Comparison of ENCODE assay signal across 10 cellular contexts in genomic region chr18:24491882-24492281, GRCh38. TPM values are rescaled to one million over a fixed set of nuclear protein-coding genes. Genes with fewer than 3 reads are reported as not detected.
DNase-seq lines count a peak whose midpoint lies in the region; ATAC-seq and TF ChIP-seq lines count a peak whose summit lies in the region.
"Had no signal": no experiment of that assay in that cellular context is flagged by ENCODE, and none has a peak within 500 bp of the region (broad histone marks: within the 10 kb centered on the region; RNA-seq: fewer than 3 reads in every experiment).

No MANE protein-coding gene starts in this region.

- peak; percentile 6 to 13 for DNase-seq in activated T-cell treated with anti-CD3 and anti-CD28 coated beads, Interleukin-2, amount 50 U/mL, for 72 hours
- no peak for DNase-seq in activated T-cell treated with anti-CD3 and anti-CD28 coated beads for 4 hours
- DNase-seq in Karpas-422 = peak; percentile 49
- peak; percentile 17 for DNase-seq in stimulated activated naive B cell treated with anti-CD40 and anti-IgM and Interleukin-4, amounts not matched to agents 10 μg/mL and 1 μg/mL and 100 μg/mL, for 72 hours
- no peak for DNase-seq in suprapubic skin (ENCODE audit: low spot score in 2 of 2)
- no peak for DNase-seq in tibial nerve (ENCODE audit: low spot score in 2 of 2)
- DNase-seq in Ammon's horn (ENCODE audit: low spot score) = no peak
- DNase-seq: stimulated activated CD4-positive, alpha-beta T cell treated with anti-CD3 and anti-CD28 coated beads, Interleukin-4, amount 100 ng/mL, for 1 hour had no signal

- no peaks in the 10 kb centered on the region for H4K20me1 ChIP-seq in Karpas-422 (ENCODE audit: insufficient read depth, low read depth, low read length)

- H3K9me3 Mint-ChIP-seq in activated T-cell treated with anti-CD3 and anti-CD28 coated beads, Interleukin-2, amount 50 U/mL, for 72 hours = no peaks in the 10 kb centered on the region
- peaks cover 0 to 2% of the 10 kb centered on the region in 2 donors for H3K9me3 Mint-ChIP-seq in stimulated activated naive B cell treated with anti-CD40 and anti-IgM and Interleukin-4, amounts not matched to agents 10 μg/mL and 1 μg/mL and 100 μg/mL, for 72 hours

- H3K36me3 ChIP-seq in Karpas-422 (ENCODE audit: insufficient read depth, low read length) = no peaks in the 10 kb centered on the region
- no peaks in the 10 kb centered on the region for H3K36me3 ChIP-seq in suprapubic skin
- H3K36me3 ChIP-seq in tibial nerve = no peaks in the 10 kb centered on the region

- H2AFZ ChIP-seq in Karpas-422 (ENCODE audit: low read length) = no peak overlapping the region

- H3K27ac ChIP-seq in Karpas-422 (ENCODE audit: low read length) (no peak overlapping the region), suprapubic skin (no peak overlapping the region), tibial nerve (no peak overlapping the region)

- H3K79me2 ChIP-seq in Karpas-422 (ENCODE audit: low read length) = no peaks in the 10 kb centered on the region

- H3K9me3 ChIP-seq in Karpas-422 (ENCODE audit: low read length) (no peaks in the 10 kb centered on the region), suprapubic skin (no peaks in the 10 kb centered on the region), tibial nerve (no peaks in the 10 kb centered on the region)

- no peaks in the 10 kb centered on the region for H3K36me3 Mint-ChIP-seq in activated T-cell treated with anti-CD3 and anti-CD28 coated beads, Interleukin-2, amount 50 U/mL, for 72 hours (ENCODE audit: insufficient read depth in 2 of 2)
- no peaks in the 10 kb centered on the region for H3K36me3 Mint-ChIP-seq in stimulated activated naive B cell treated with anti-CD40 and anti-IgM and Interleukin-4, amounts not matched to agents 10 μg/mL and 1 μg/mL and 100 μg/mL, for 72 hours
- H3K36me3 Mint-ChIP-seq: CD14-positive monocyte had no signal

- WGBS in suprapubic skin = 83% methylated on average over 6 of the region's 6 CpGs
- WGBS in tibial nerve, 2 donors = 61 to 69% methylated on average over 6 of the region's 6 CpGs

- TF ChIP-seq CTCF in suprapubic skin (IDR thresholded peaks at IDR 0.05) (no peak), tibial nerve (IDR thresholded peaks at IDR 0.05) (no peak)

- no peaks in the 10 kb centered on the region for H3K9me2 ChIP-seq in Karpas-422 (replicated peaks; ENCODE audit: insufficient read depth, low read length)

- H3K4me2 ChIP-seq in Karpas-422 (ENCODE audit: low read depth, low read length, poor library complexity, severe bottlenecking) = peak overlapping the region; percentile 63

- H3K4me3 ChIP-seq in Karpas-422 (ENCODE audit: low read length) (0 out of 2 replicates have a peak overlapping the region, but pooled peaks have one; percentile 17), suprapubic skin (no peak overlapping the region), tibial nerve (no peak overlapping the region)

- H3K4me1 ChIP-seq in Karpas-422 (ENCODE audit: low read length) (peaks cover 13% of the 10 kb centered on the region), suprapubic skin (peaks cover 6% of the 10 kb centered on the region), tibial nerve (peaks cover 0 to 11% (median 0%) of the 10 kb centered on the region in 4 donors)

- TF ChIP-seq EP300 in suprapubic skin (IDR thresholded peaks at IDR 0.05) = no peak
- no peak for TF ChIP-seq EP300 in tibial nerve (IDR thresholded peaks at IDR 0.05)

- no peak overlapping the region for H3K4me3 Mint-ChIP-seq in activated T-cell treated with anti-CD3 and anti-CD28 coated beads, Interleukin-2, amount 50 U/mL, for 72 hours
- H3K4me3 Mint-ChIP-seq in stimulated activated naive B cell treated with anti-CD40 and anti-IgM and Interleukin-4, amounts not matched to agents 10 μg/mL and 1 μg/mL and 100 μg/mL, for 72 hours = no peak overlapping the region
- H3K4me3 Mint-ChIP-seq: CD14-positive monocyte had no signal

- H3K4me1 Mint-ChIP-seq in activated T-cell treated with anti-CD3 and anti-CD28 coated beads, Interleukin-2, amount 50 U/mL, for 72 hours (ENCODE audit: low read depth) = peaks cover 22% of the 10 kb centered on the region
- peaks cover 17 to 33% of the 10 kb centered on the region in 2 donors for H3K4me1 Mint-ChIP-seq in stimulated activated naive B cell treated with anti-CD40 and anti-IgM and Interleukin-4, amounts not matched to agents 10 μg/mL and 1 μg/mL and 100 μg/mL, for 72 hours

- no peaks in the 10 kb centered on the region; the same call in 1 of the 2 replicates for H3K27me3 ChIP-seq in Karpas-422 (ENCODE audit: low read length)
- no peaks in the 10 kb centered on the region for H3K27me3 ChIP-seq in suprapubic skin
- H3K27me3 ChIP-seq in tibial nerve = no peaks in the 10 kb centered on the region

- H3K27ac Mint-ChIP-seq in activated T-cell treated with anti-CD3 and anti-CD28 coated beads, Interleukin-2, amount 50 U/mL, for 72 hours = no peak overlapping the region
- no peak overlapping the region for H3K27ac Mint-ChIP-seq in stimulated activated naive B cell treated with anti-CD40 and anti-IgM and Interleukin-4, amounts not matched to agents 10 μg/mL and 1 μg/mL and 100 μg/mL, for 72 hours

- peaks cover 38% of the 10 kb centered on the region for H3K27me3 Mint-ChIP-seq in activated T-cell treated with anti-CD3 and anti-CD28 coated beads, Interleukin-2, amount 50 U/mL, for 72 hours (ENCODE audit: low read depth)
- peaks cover 0 to 5% of the 10 kb centered on the region in 2 donors for H3K27me3 Mint-ChIP-seq in stimulated activated naive B cell treated with anti-CD40 and anti-IgM and Interleukin-4, amounts not matched to agents 10 μg/mL and 1 μg/mL and 100 μg/mL, for 72 hours

- peak in 1 of 2 donors; percentile 35 for ATAC-seq in activated T-cell treated with anti-CD3 and anti-CD28 coated beads, Interleukin-2, amount 50 U/mL, for 72 hours (replicated peaks in 1 of 2)
- ATAC-seq in HG02588 (IDR thresholded peaks at IDR 0.05; ENCODE audit: unreplicated experiment) = peak; percentile 74
- peak; percentile 72 to 81 for ATAC-seq in stimulated activated naive B cell treated with anti-CD40 and anti-IgM and Interleukin-4, amounts not matched to agents 10 μg/mL and 1 μg/mL and 100 μg/mL, for 72 hours (replicated peaks)

- TF ChIP-seq POLR2A in suprapubic skin (IDR thresholded peaks at IDR 0.05) = no peak
- no peak for TF ChIP-seq POLR2A in tibial nerve (IDR thresholded peaks at IDR 0.05)

- peak overlapping the region; percentile 12; the same call in 1 of the 2 replicates for H3K9ac ChIP-seq in Karpas-422 (ENCODE audit: low read length)

RNA-seq across cellular contexts. Expression of gene HRH4, which starts 31.4 kb away (rescaled TPM):
- total RNA-seq in activated T-cell treated with anti-CD3 and anti-CD28 coated beads, Interleukin-2, amount 50 U/mL, for 72 hours = under 1 TPM; 0.10 to 0.16 TPM
- total RNA-seq in Karpas-422 (2014; rRNA removed; shearing (Covaris generic); ENCODE audit: low replicate concordance) = 0.15 TPM in 1 of 2 replicates, not detected in the other
- total RNA-seq in suprapubic skin = under 1 TPM in 1 of 4 donors, not detected in 3; 0.40 TPM
- under 1 TPM in 1 of 4 donors, not detected in 3; 0.60 TPM for total RNA-seq in tibial nerve

Comparison
In these comparisons a context has a peak if more than half of its experiments do, and no peak if none do; other contexts are left out.
1. DNase-seq: peak in activated T-cell treated with anti-CD3 and anti-CD28 coated beads, Interleukin-2, amount 50 U/mL, for 72 hours (2 of 2), Karpas-422 (single experiment) and stimulated activated naive B cell treated with anti-CD40 and anti-IgM and Interleukin-4, amounts not matched to agents 10 μg/mL and 1 μg/mL and 100 μg/mL, for 72 hours (single experiment); none in activated T-cell treated with anti-CD3 and anti-CD28 coated beads for 4 hours (single experiment), suprapubic skin (0 of 2), tibial nerve (0 of 2) and Ammon's horn (single experiment).